In genomic region chr4:13484045-13484748, GRCh38 we compare ENCODE assay signal across 1 cellular context.
TF ChIP-seq lines count a peak whose summit lies in the region.

Gene RAB28 (minus strand): TSS chr4:13484340.

TF ChIP-seq in HepG2, 621 proteins besides CTCF, POLR2A, EP300 and RAD21 (continued from another document and continues in another):
- peak; percentile 99 for TF ChIP-seq PRDM10 (CRISPR knock-in tag; IDR thresholded peaks at IDR 0.05; ENCODE audit: low read depth)
- TF ChIP-seq, protein P1, sequence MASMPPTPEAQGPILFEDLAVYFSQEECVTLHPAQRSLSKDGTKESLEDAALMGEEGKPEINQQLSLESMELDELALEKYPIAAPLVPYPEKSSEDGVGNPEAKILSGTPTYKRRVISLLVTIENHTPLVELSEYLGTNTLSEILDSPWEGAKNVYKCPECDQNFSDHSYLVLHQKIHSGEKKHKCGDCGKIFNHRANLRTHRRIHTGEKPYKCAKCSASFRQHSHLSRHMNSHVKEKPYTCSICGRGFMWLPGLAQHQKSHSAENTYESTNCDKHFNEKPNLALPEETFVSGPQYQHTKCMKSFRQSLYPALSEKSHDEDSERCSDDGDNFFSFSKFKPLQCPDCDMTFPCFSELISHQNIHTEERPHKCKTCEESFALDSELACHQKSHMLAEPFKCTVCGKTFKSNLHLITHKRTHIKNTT (CRISPR knock-in tag; IDR thresholded peaks at IDR 0.05), result 0 out of 2 replicates have a peak, but pooled peaks have one; percentile 49
- TF ChIP-seq ARID4A (CRISPR knock-in tag; IDR thresholded peaks at IDR 0.05; ENCODE audit: borderline replicate concordance), result peak; percentile 83; the same call in 1 of the 2 replicates
- TF ChIP-seq RFXANK (CRISPR knock-in tag; IDR thresholded peaks at IDR 0.05), result no peak
- no peak for TF ChIP-seq FOXK1 (CRISPR knock-in tag; IDR thresholded peaks at IDR 0.05; ENCODE audit: borderline replicate concordance, low read depth)
- peak; percentile 87 for TF ChIP-seq ZBTB14 (CRISPR knock-in tag; IDR thresholded peaks at IDR 0.05)
- TF ChIP-seq ZNF205 (CRISPR knock-in tag; IDR thresholded peaks at IDR 0.05), result no peak
- no peak for TF ChIP-seq ZNF83 (CRISPR knock-in tag; IDR thresholded peaks at IDR 0.05; ENCODE audit: borderline replicate concordance)
- TF ChIP-seq PCBP1 (IDR thresholded peaks at IDR 0.05; ENCODE audit: borderline replicate concordance, low read depth, low read length), result no peak
- TF ChIP-seq SP5 (CRISPR knock-in tag; IDR thresholded peaks at IDR 0.05; ENCODE audit: borderline replicate concordance, low read depth), result peak; percentile 45; the same call in 1 of the 2 replicates
- TF ChIP-seq TOPORS (CRISPR knock-in tag; IDR thresholded peaks at IDR 0.05), result no peak
- TF ChIP-seq POLR2AphosphoS5 (IDR thresholded peaks at IDR 0.05; ENCODE audit: low read depth, low read length), result peak; percentile 52; the same call in 1 of the 2 replicates
- TF ChIP-seq ZSCAN31 (CRISPR knock-in tag; IDR thresholded peaks at IDR 0.05; ENCODE audit: low read depth), result no peak
- no peak for TF ChIP-seq MAF1 (CRISPR knock-in tag; IDR thresholded peaks at IDR 0.05; ENCODE audit: borderline replicate concordance)
- no peak for TF ChIP-seq THYN1 (CRISPR knock-in tag; IDR thresholded peaks at IDR 0.05; ENCODE audit: borderline replicate concordance, low read depth)
- TF ChIP-seq ZNF275 (CRISPR knock-in tag; IDR thresholded peaks at IDR 0.05; ENCODE audit: borderline replicate concordance), result no peak
- TF ChIP-seq SMARCE1 (IDR thresholded peaks at IDR 0.05; ENCODE audit: borderline replicate concordance), result no peak
- peak; percentile 49 for TF ChIP-seq PHF20 (CRISPR knock-in tag; IDR thresholded peaks at IDR 0.05)
- TF ChIP-seq HNRNPLL (IDR thresholded peaks at IDR 0.05; ENCODE audit: low read depth, low read length, poor library complexity, severe bottlenecking), result peak; percentile 60
- no peak; the same call in 1 of the 2 replicates for TF ChIP-seq MEIS2 (CRISPR knock-in tag; IDR thresholded peaks at IDR 0.05)
- no peak for TF ChIP-seq RFX5 (IDR thresholded peaks at IDR 0.05; ENCODE audit: low read depth, low read length)
- peak; percentile 32 for TF ChIP-seq HNRNPK (IDR thresholded peaks at IDR 0.05; ENCODE audit: low read depth, low read length, poor library complexity, severe bottlenecking)
- no peak for TF ChIP-seq ZNF3 (CRISPR knock-in tag; IDR thresholded peaks at IDR 0.05)
- no peak for TF ChIP-seq ZNF720 (CRISPR knock-in tag; IDR thresholded peaks at IDR 0.05)
- 0 out of 2 replicates have a peak, but pooled peaks have one; percentile 55 for TF ChIP-seq EEA1 (CRISPR knock-in tag; IDR thresholded peaks at IDR 0.05; ENCODE audit: borderline replicate concordance)
- TF ChIP-seq HOXD1 (CRISPR knock-in tag; IDR thresholded peaks at IDR 0.05), result 0 out of 2 replicates have a peak, but pooled peaks have one; percentile 20
- TF ChIP-seq ZNF772 (CRISPR knock-in tag; IDR thresholded peaks at IDR 0.05), result no peak
- TF ChIP-seq TIGD3 (CRISPR knock-in tag; IDR thresholded peaks at IDR 0.05; ENCODE audit: borderline replicate concordance), result no peak
- peak; percentile 41; the same call in 1 of the 2 replicates for TF ChIP-seq KMT2B (CRISPR knock-in tag; IDR thresholded peaks at IDR 0.05)
- TF ChIP-seq KLF15 (CRISPR knock-in tag; IDR thresholded peaks at IDR 0.05; ENCODE audit: borderline replicate concordance), result peak; percentile 48; the same call in 1 of the 2 replicates
- TF ChIP-seq NFRKB (IDR thresholded peaks at IDR 0.05), result no peak
- TF ChIP-seq ZNF264 (CRISPR knock-in tag; IDR thresholded peaks at IDR 0.05), result 0 out of 2 replicates have a peak, but pooled peaks have one; percentile 28
- TF ChIP-seq, protein P2, sequence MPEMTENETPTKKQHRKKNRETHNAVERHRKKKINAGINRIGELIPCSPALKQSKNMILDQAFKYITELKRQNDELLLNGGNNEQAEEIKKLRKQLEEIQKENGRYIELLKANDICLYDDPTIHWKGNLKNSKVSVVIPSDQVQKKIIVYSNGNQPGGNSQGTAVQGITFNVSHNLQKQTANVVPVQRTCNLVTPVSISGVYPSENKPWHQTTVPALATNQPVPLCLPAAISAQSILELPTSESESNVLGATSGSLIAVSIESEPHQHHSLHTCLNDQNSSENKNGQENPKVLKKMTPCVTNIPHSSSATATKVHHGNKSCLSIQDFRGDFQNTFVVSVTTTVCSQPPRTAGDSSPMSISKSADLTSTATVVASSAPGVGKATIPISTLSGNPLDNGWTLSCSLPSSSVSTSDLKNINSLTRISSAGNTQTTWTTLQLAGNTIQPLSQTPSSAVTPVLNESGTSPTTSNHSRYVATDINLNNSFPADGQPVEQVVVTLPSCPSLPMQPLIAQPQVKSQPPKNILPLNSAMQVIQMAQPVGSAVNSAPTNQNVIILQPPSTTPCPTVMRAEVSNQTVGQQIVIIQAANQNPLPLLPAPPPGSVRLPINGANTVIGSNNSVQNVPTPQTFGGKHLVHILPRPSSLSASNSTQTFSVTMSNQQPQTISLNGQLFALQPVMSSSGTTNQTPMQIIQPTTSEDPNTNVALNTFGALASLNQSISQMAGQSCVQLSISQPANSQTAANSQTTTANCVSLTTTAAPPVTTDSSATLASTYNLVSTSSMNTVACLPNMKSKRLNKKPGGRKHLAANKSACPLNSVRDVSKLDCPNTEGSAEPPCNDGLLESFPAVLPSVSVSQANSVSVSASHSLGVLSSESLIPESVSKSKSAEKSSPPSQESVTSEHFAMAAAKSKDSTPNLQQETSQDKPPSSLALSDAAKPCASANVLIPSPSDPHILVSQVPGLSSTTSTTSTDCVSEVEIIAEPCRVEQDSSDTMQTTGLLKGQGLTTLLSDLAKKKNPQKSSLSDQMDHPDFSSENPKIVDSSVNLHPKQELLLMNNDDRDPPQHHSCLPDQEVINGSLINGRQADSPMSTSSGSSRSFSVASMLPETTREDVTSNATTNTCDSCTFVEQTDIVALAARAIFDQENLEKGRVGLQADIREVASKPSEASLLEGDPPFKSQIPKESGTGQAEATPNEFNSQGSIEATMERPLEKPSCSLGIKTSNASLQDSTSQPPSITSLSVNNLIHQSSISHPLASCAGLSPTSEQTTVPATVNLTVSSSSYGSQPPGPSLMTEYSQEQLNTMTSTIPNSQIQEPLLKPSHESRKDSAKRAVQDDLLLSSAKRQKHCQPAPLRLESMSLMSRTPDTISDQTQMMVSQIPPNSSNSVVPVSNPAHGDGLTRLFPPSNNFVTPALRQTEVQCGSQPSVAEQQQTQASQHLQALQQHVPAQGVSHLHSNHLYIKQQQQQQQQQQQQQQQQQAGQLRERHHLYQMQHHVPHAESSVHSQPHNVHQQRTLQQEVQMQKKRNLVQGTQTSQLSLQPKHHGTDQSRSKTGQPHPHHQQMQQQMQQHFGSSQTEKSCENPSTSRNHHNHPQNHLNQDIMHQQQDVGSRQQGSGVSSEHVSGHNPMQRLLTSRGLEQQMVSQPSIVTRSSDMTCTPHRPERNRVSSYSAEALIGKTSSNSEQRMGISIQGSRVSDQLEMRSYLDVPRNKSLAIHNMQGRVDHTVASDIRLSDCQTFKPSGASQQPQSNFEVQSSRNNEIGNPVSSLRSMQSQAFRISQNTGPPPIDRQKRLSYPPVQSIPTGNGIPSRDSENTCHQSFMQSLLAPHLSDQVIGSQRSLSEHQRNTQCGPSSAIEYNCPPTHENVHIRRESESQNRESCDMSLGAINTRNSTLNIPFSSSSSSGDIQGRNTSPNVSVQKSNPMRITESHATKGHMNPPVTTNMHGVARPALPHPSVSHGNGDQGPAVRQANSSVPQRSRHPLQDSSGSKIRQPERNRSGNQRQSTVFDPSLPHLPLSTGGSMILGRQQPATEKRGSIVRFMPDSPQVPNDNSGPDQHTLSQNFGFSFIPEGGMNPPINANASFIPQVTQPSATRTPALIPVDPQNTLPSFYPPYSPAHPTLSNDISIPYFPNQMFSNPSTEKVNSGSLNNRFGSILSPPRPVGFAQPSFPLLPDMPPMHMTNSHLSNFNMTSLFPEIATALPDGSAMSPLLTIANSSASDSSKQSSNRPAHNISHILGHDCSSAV (CRISPR knock-in tag; IDR thresholded peaks at IDR 0.05; ENCODE audit: borderline replicate concordance), result no peak
- TF ChIP-seq ZNF329 (CRISPR knock-in tag; IDR thresholded peaks at IDR 0.05; ENCODE audit: low read depth), result 0 out of 2 replicates have a peak, but pooled peaks have one; percentile 23
- no peak for TF ChIP-seq MEF2D (CRISPR knock-in tag; IDR thresholded peaks at IDR 0.05)
- no peak for TF ChIP-seq ZNF282 (IDR thresholded peaks at IDR 0.05; ENCODE audit: partially characterized antibody)
- TF ChIP-seq BHLHE40 (IDR thresholded peaks at IDR 0.05; ENCODE audit: low read length), result peak; percentile 90
- TF ChIP-seq FOXC1 (CRISPR knock-in tag; IDR thresholded peaks at IDR 0.05; ENCODE audit: borderline replicate concordance), result peak; percentile 42; the same call in 1 of the 2 replicates
- no peak for TF ChIP-seq MLLT10 (CRISPR knock-in tag; IDR thresholded peaks at IDR 0.05)
- no peak for TF ChIP-seq ZNF652 (CRISPR knock-in tag; IDR thresholded peaks at IDR 0.05; ENCODE audit: borderline replicate concordance, low read depth)
